ENCODE assay signal across 9 cellular contexts in the genomic region with DNA sequence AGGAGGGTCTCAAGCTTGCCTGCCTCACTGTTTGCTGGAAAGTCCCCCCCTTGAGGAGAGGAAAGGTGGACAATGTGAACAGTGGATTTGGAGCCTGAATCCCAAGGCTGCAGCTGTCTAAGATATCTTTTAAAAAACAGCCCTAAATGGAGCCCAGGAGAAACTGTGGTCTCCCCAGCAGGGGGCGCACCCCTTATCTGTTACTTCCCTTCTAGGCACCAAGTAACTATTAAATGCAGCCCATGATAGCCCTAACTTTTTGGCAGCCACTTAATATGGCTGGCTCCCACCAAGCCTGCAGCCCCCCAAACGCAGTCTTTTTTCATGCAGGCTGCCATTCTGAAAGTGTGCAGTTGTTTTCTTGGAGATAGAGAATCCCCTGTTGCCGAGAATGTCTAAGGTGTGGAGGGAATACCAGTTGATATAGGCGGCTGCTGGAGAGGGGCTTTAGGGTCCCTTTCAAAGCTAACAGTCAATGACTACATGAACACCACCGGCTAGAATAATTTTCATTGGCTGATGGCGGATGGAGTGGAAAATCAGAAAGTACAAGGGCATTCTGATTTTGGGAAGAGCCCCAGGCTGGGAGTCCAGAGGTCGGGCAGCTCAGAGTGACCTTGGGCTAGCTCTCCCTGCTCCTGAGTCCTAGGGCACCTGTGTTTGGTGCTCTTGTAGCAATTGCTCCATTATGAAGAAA. TPM values are rescaled to one million over a fixed set of nuclear protein-coding genes. Genes with fewer than 3 reads are reported as not detected.
DNase-seq lines count a peak whose midpoint lies in the region; ATAC-seq and TF ChIP-seq lines count a peak whose summit lies in the region.
"Had no signal": no experiment of that assay in that cellular context is flagged by ENCODE, and none has a peak within 500 bp of the region (broad histone marks: within the 10 kb centered on the region; RNA-seq: fewer than 3 reads in every experiment).

No MANE protein-coding gene starts in this region.

- H3K4me3 ChIP-seq in PC-3 (ENCODE audit: low read length) (no peak overlapping the region), upper lobe of right lung (no peak overlapping the region)

- no TSS peak for BruUV-seq in PC-3 (replicated peaks; lab: Mats Ljungman, UMichigan)

- ATAC-seq in PC-3 = no peak
- no peak for ATAC-seq in upper lobe of right lung
- no peak for ATAC-seq in HG02970 (IDR thresholded peaks at IDR 0.05; ENCODE audit: low FRiP score, unreplicated experiment)

- intact Hi-C loops in PC-3 (cut with micrococcal nuclease) = no loop called here
- intact Hi-C loops in upper lobe of right lung (cut with DNase I) = no loop called here

- H3K4me1 ChIP-seq in PC-3 (ENCODE audit: insufficient read depth, low read length) (peaks cover 17% of the 10 kb centered on the region), upper lobe of right lung (no peaks in the 10 kb centered on the region)

- no peaks in the 10 kb centered on the region for H3K79me2 ChIP-seq in PC-3 (ENCODE audit: low read length)

- H3K36me3 ChIP-seq in PC-3 (ENCODE audit: low read depth, low read length) (no peaks in the 10 kb centered on the region), upper lobe of right lung (no peaks in the 10 kb centered on the region)

- H3K9me3 ChIP-seq in PC-3 (ENCODE audit: low read length) (no peaks in the 10 kb centered on the region), upper lobe of right lung (no peaks in the 10 kb centered on the region)

- H4K20me1 ChIP-seq in PC-3 (ENCODE audit: low read length) = no peaks in the 10 kb centered on the region

- no peak overlapping the region for H3K27ac ChIP-seq in PC-3 (ENCODE audit: low read length)
- peak overlapping the region; percentile 82 for H3K27ac ChIP-seq in epithelial cell of prostate
- H3K27ac ChIP-seq in upper lobe of right lung = no peak overlapping the region

- no peak overlapping the region for H3K9ac ChIP-seq in PC-3 (ENCODE audit: low read length)

- TF ChIP-seq CTCF in PC-3 (conservative IDR thresholded peaks at IDR 0.05; ENCODE audit: low read depth, low read length) (peak; percentile 74), upper lobe of right lung (IDR thresholded peaks at IDR 0.05) (peak; percentile 25)

- DNase-seq in stimulated activated CD4-positive, alpha-beta T cell treated with anti-CD3 and anti-CD28 coated beads, Interleukin-15, amount 100 ng/mL, for 24 hours = peak; percentile 50
- DNase-seq in stimulated activated CD4-positive, alpha-beta T cell treated with anti-CD3 and anti-CD28 coated beads, Interleukin-4, amount 100 ng/mL, for 4 hours = no peak
- DNase-seq in PC-3 (peak; percentile 21), epithelial cell of prostate (ENCODE audit: low read depth, low spot score) (no peak), upper lobe of right lung (no peak), OCI-M2 (lab: John Stamatoyannopoulos, UW; ENCODE audit: unreplicated experiment) (no peak), medulla oblongata (ENCODE audit: extremely low spot score) (no peak)

- no peaks in the 10 kb centered on the region for H3K9me2 ChIP-seq in PC-3 (replicated peaks; ENCODE audit: low read length)

- POLR2A ChIA-PET in PC-3 (lab: Charles Lee; ENCODE audit: unreplicated experiment) = no interaction called here

- no peak overlapping the region for H3K4me2 ChIP-seq in PC-3 (ENCODE audit: low read length)

- CTCF ChIA-PET in PC-3 (lab: Charles Lee) = no interaction called here

- no peak overlapping the region for H2AFZ ChIP-seq in PC-3 (ENCODE audit: low read length)

- no peaks in the 10 kb centered on the region for H3F3A ChIP-seq in PC-3 (ENCODE audit: low read length, unreplicated experiment)

- no peaks in the 10 kb centered on the region for H3K27me3 ChIP-seq in PC-3 (ENCODE audit: low read length)
- H3K27me3 ChIP-seq in upper lobe of right lung = peaks cover 40% of the 10 kb centered on the region

RNA-seq across cellular contexts. Expression of a gene that starts 1.3 kb away (rescaled TPM):
- total RNA-seq in PC-3 (2014; rRNA removed) (not detected in 2 replicates), upper lobe of right lung (not detected)
- total RNA-seq: skeletal muscle tissue had no signal

Comparison
In these comparisons a context has a peak if more than half of its experiments do, and no peak if none do; other contexts are left out.
1. DNase-seq: peak in stimulated activated CD4-positive, alpha-beta T cell treated with anti-CD3 and anti-CD28 coated beads, Interleukin-15, amount 100 ng/mL, for 24 hours (single experiment) and PC-3 (single experiment); none in stimulated activated CD4-positive, alpha-beta T cell treated with anti-CD3 and anti-CD28 coated beads, Interleukin-4, amount 100 ng/mL, for 4 hours (0 of 2), epithelial cell of prostate (single experiment), upper lobe of right lung (single experiment), OCI-M2 (single experiment) and medulla oblongata (single experiment).